8 cellular contexts compared by ENCODE assay signal in genomic region chr6:118933855-118934460, GRCh38. TPM values are rescaled to one million over a fixed set of nuclear protein-coding genes. Genes with fewer than 3 reads are reported as not detected.
A peak's percentile ranks its signal among the peaks of the same experiment; 100 is the strongest.
DNase-seq lines count a peak whose midpoint lies in the region; ATAC-seq, FAIRE-seq and TF ChIP-seq lines count a peak whose summit lies in the region.

No MANE protein-coding gene starts in this region.

- H3K36me3 ChIP-seq in HEK293 (ENCODE audit: control insufficient read depth in 2 of 2, insufficient read depth in 1 of 2, low read length in 2 of 2) = peaks cover 5 to 31% of the 10 kb centered on the region in 2 experiments
- H3K36me3 ChIP-seq in kidney epithelial cell (ENCODE audit: control insufficient read depth, insufficient read depth, low read length) = no peaks in the 10 kb centered on the region
- H3K36me3 ChIP-seq in tibial nerve = peaks cover 0 to 29% (median 4%) of the 10 kb centered on the region in 3 donors

- H3K9me3 ChIP-seq in HEK293 (ENCODE audit: control insufficient read depth, insufficient read depth, low read depth, low read length) (no peaks in the 10 kb centered on the region), tibial nerve (no peaks in the 10 kb centered on the region)

- no peaks in the 10 kb centered on the region for H3K27me3 Mint-ChIP-seq in activated B cell treated with CpG ODN at 0.5 μM for 24 hours

- H3K4me3 Mint-ChIP-seq in activated B cell treated with CpG ODN at 0.5 μM for 24 hours = peak overlapping the region; percentile 89

- no peak for TF ChIP-seq POLR2A in GM12891 (IDR thresholded peaks at IDR 0.05; ENCODE audit: low read depth, low read length)
- TF ChIP-seq POLR2A in tibial nerve (IDR thresholded peaks at IDR 0.05) = no peak

- H3K4me3 ChIP-seq in HEK293 (ENCODE audit: low read depth, low read length) (peak overlapping the region; percentile 85), kidney epithelial cell (ENCODE audit: low read depth, low read length) (peak overlapping the region; percentile 71), tibial nerve (peak overlapping the region; percentile 69 to 90 (median 78))

- CTCF ChIA-PET in HEK293 (lab: Yijun Ruan, JAX) (interaction anchor here (0.6 to 0.7 kb wide), 2 partner anchors 15 to 176 kb away, joined by 3 read pairs; no protein-coding TSS in a partner anchor), activated B cell treated with CpG ODN at 0.5 μM for 24 hours (lab: Charles Lee) (interaction anchor here (1.2 kb wide), 1 partner anchor 144 kb away, joined by 3 read pairs; the partner anchor contains the start of gene FAM184A)

- ATAC-seq in activated B cell treated with CpG ODN at 0.5 μM for 24 hours (ENCODE audit: low read depth) (no peak), HG03097 (IDR thresholded peaks at IDR 0.05; ENCODE audit: low FRiP score, unreplicated experiment) (no peak)

- no peak overlapping the region for H3K27ac ChIP-seq in HEK293 (ENCODE audit: extremely low read depth, low read depth, low read length)
- H3K27ac ChIP-seq in tibial nerve = peak overlapping the region; percentile 23 to 96 (median 84)

- TF ChIP-seq CTCF in HEK293 (tag by site-specific recombination; IDR thresholded peaks at IDR 0.05) = no peak
- TF ChIP-seq CTCF in activated B cell treated with CpG ODN at 0.5 μM for 24 hours (IDR thresholded peaks at IDR 0.05) = no peak
- no peak for TF ChIP-seq CTCF in kidney epithelial cell (IDR thresholded peaks at IDR 0.05; ENCODE audit: insufficient read depth, low read length, poor library complexity, severe bottlenecking)
- TF ChIP-seq CTCF in tibial nerve (IDR thresholded peaks at IDR 0.05) = no peak

- peaks cover 2% of the 10 kb centered on the region for H3K9me3 Mint-ChIP-seq in activated B cell treated with CpG ODN at 0.5 μM for 24 hours

- H3K4me1 Mint-ChIP-seq in activated B cell treated with CpG ODN at 0.5 μM for 24 hours = peaks cover 32% of the 10 kb centered on the region

- peak; percentile 33 for FAIRE-seq in GM12891 (lab: Jason Lieb, UNC)

- H3K4me1 ChIP-seq in HEK293 (ENCODE audit: control insufficient read depth, insufficient read depth, low read length) (peaks cover 4% of the 10 kb centered on the region; the same call in 1 of the 2 replicates), tibial nerve (peaks cover 0 to 26% (median 5%) of the 10 kb centered on the region in 4 donors)

- DNase-seq in GM12891 (ENCODE audit: insufficient read length, low spot score) = no peak
- DNase-seq in activated B cell treated with CpG ODN at 0.5 μM for 24 hours = no peak
- DNase-seq in kidney epithelial cell (ENCODE audit: low read depth) = no peak
- no peak for DNase-seq in tibial nerve (ENCODE audit: low spot score in 2 of 2)
- no peak for DNase-seq in HuH-7.5 (ENCODE audit: low spot score)
- no peak for DNase-seq in RKO (ENCODE audit: low spot score)

- H3K27me3 ChIP-seq in kidney epithelial cell (ENCODE audit: control insufficient read depth, insufficient read depth, low read length) = no peaks in the 10 kb centered on the region
- no peaks in the 10 kb centered on the region for H3K27me3 ChIP-seq in tibial nerve

- intact Hi-C loops in activated B cell treated with CpG ODN at 0.5 μM for 24 hours (cut with micrococcal nuclease) = loop anchor here (2.0 to 10.0 kb wide), 2 partner anchors 145 to 369 kb away; partner anchors contain the start of gene FAM184A

- peak overlapping the region; percentile 81 for H3K27ac Mint-ChIP-seq in activated B cell treated with CpG ODN at 0.5 μM for 24 hours

- 19 to 22% methylated on average over 8 of the region's 8 CpGs for WGBS in tibial nerve, 2 donors

- peaks cover 22% of the 10 kb centered on the region for H3K36me3 Mint-ChIP-seq in activated B cell treated with CpG ODN at 0.5 μM for 24 hours (ENCODE audit: low read depth)

- POLR2A ChIA-PET in HEK293 (lab: Yijun Ruan, JAX) = interaction anchor here (1.0 to 2.4 kb wide), 3 partner anchors 11 to 45 kb away, joined by 3 to 21 read pairs (median 5); partner anchors contain the start of gene ASF1A
- POLR2A ChIA-PET in activated B cell treated with CpG ODN at 0.5 μM for 24 hours (lab: Charles Lee) = interaction anchor here (1.0 to 2.0 kb wide), 6 partner anchors 37 to 417 kb away, joined by 3 to 24 read pairs (median 3); partner anchors contain the start of gene ASF1A

- TF ChIP-seq EP300 in tibial nerve (IDR thresholded peaks at IDR 0.05) = no peak

TF ChIP-seq in GM12891, 5 proteins besides CTCF, POLR2A, EP300 and RAD21:
- no peak for TF ChIP-seq SPI1 (IDR thresholded peaks at IDR 0.05; ENCODE audit: low read depth, low read length)
- no peak for TF ChIP-seq PAX5 (IDR thresholded peaks at IDR 0.05; ENCODE audit: insufficient read depth, low read length, severe bottlenecking)
- TF ChIP-seq TAF1 (IDR thresholded peaks at IDR 0.05; ENCODE audit: low read depth, low read length) = no peak
- no peak for TF ChIP-seq POLR2AphosphoS5 (IDR thresholded peaks at IDR 0.05; ENCODE audit: low read depth, low read length)
- TF ChIP-seq POU2F2 (IDR thresholded peaks at IDR 0.05; ENCODE audit: low read depth, low read length) = no peak
TF ChIP-seq in GM12891: peak in this region for 0.

TF ChIP-seq in HEK293, 187 proteins besides CTCF, POLR2A, EP300 and RAD21:
- TF ChIP-seq SP2 (tag by site-specific recombination; IDR thresholded peaks at IDR 0.05) (peak; percentile 16; the same call in 1 of the 2 replicates), ZNF362 (tag by site-specific recombination; IDR thresholded peaks at IDR 0.05) (peak; percentile 83), ZNF302 (tag by site-specific recombination; IDR thresholded peaks at IDR 0.05; ENCODE audit: low read depth) (no peak), PRDM10 (tag by site-specific recombination; IDR thresholded peaks at IDR 0.05) (peak; percentile 39; the same call in 1 of the 2 replicates)

RNA-seq across cellular contexts. Expression of gene MCM9, which starts 1.0 kb away (rescaled TPM):
- 7.9 TPM for polyA plus RNA-seq in GM12891 (2012; ENCODE audit: low read depth, missing spikeins)
- total RNA-seq in activated B cell treated with CpG ODN at 0.5 μM for 24 hours (33.3 and 37.0 TPM in 2 replicates), kidney epithelial cell (14.2 and 17.9 TPM in 2 replicates), tibial nerve (10 to 100 TPM; 11.2 to 18.0 (median 17.4) TPM)

RNA-seq across cellular contexts. Expression of gene ASF1A, which starts 40.0 kb away (rescaled TPM):
- polyA plus RNA-seq in GM12891 (2012; ENCODE audit: low read depth, missing spikeins) = 12.2 TPM
- total RNA-seq in activated B cell treated with CpG ODN at 0.5 μM for 24 hours (12.1 and 13.1 TPM in 2 replicates), kidney epithelial cell (16.2 and 17.9 TPM in 2 replicates), tibial nerve (10 to 100 TPM in 3 of 4 donors, 1 to 10 TPM in 1; 8.6 to 14.2 (median 13.0) TPM)
